ENCODE assay signal across 8 cellular contexts in genomic region chr19:47274891-47275865, GRCh38. TPM values are rescaled to one million over a fixed set of nuclear protein-coding genes. Genes with fewer than 3 reads are reported as not detected.
A peak's percentile ranks its signal among the peaks of the same experiment; 100 is the strongest.
DNase-seq lines count a peak whose midpoint lies in the region; ATAC-seq and TF ChIP-seq lines count a peak whose summit lies in the region.

No MANE protein-coding gene starts in this region.

- WGBS in esophagus muscularis mucosa: 8% methylated on average over 33 of the region's 83 CpGs

- H2AFZ ChIP-seq in neuron (ENCODE audit: low read depth, low read length): no peak overlapping the region

- no peak for TF ChIP-seq EP300 in esophagus muscularis mucosa (IDR thresholded peaks at IDR 0.05)

- H3K27ac ChIP-seq in SK-N-MC: no peak overlapping the region
- H3K27ac ChIP-seq in esophagus muscularis mucosa (replicated peaks in 1 of 4): peak overlapping the region; percentile 88 to 99 (median 98)

- peaks cover 5% of the 10 kb centered on the region for H3K27me3 Mint-ChIP-seq in HFFc6 (ENCODE audit: insufficient read depth)

- DNase-seq in ELR (ENCODE audit: low read depth) (peak; percentile 22), HFFc6 (no peak), SK-N-MC (ENCODE audit: low read depth, low spot score) (no peak), esophagus muscularis mucosa (ENCODE audit: extremely low spot score) (no peak), NCI-H1694 (lab: John Stamatoyannopoulos, UW) (no peak), OCI-M2 (lab: John Stamatoyannopoulos, UW; ENCODE audit: unreplicated experiment) (no peak)

- H3K36me3 ChIP-seq in SK-N-MC (ENCODE audit: insufficient read depth, low read length): no peaks in the 10 kb centered on the region; the same call in 1 of the 2 replicates
- H3K36me3 ChIP-seq in esophagus muscularis mucosa: peaks cover 10 to 20% (median 20%) of the 10 kb centered on the region in 4 donors
- H3K36me3 ChIP-seq in neuron (ENCODE audit: insufficient read depth, low read length): peaks cover 11% of the 10 kb centered on the region

- H3K4me1 ChIP-seq in esophagus muscularis mucosa (peaks cover 34 to 54% (median 48%) of the 10 kb centered on the region in 4 donors), neuron (ENCODE audit: insufficient read depth, low read length) (peaks cover 28% of the 10 kb centered on the region)

- H3K27me3 ChIP-seq in esophagus muscularis mucosa (no peaks in the 10 kb centered on the region), neuron (ENCODE audit: insufficient read depth, low read length) (no peaks in the 10 kb centered on the region)

- H3K27ac Mint-ChIP-seq in HFFc6: peak overlapping the region; percentile 74

- H3K9me3 ChIP-seq in SK-N-MC (ENCODE audit: low read depth, low read length): no peaks in the 10 kb centered on the region
- no peaks in the 10 kb centered on the region for H3K9me3 ChIP-seq in esophagus muscularis mucosa
- no peaks in the 10 kb centered on the region for H3K9me3 ChIP-seq in neuron (ENCODE audit: low read length)

- H3K4me1 Mint-ChIP-seq in HFFc6 (ENCODE audit: low read depth): peaks cover 42% of the 10 kb centered on the region

- no peak for TF ChIP-seq POLR2A in esophagus muscularis mucosa (IDR thresholded peaks at IDR 0.05; ENCODE audit: low read depth)

- intact Hi-C loops in esophagus muscularis mucosa (cut with DNase I): no loop called here

- H3K4me3 ChIP-seq in SK-N-MC (peak overlapping the region; percentile 76), esophagus muscularis mucosa (peak overlapping the region; percentile 69 to 88 (median 80)), neuron (ENCODE audit: low read length) (peak overlapping the region; percentile 60)

- H3K36me3 Mint-ChIP-seq in HFFc6 (ENCODE audit: low read depth): peaks cover 20% of the 10 kb centered on the region

- TF ChIP-seq CTCF in HFFc6 (IDR thresholded peaks at IDR 0.05): 0 out of 2 replicates have a peak, but pooled peaks have one; percentile 10
- no peak for TF ChIP-seq CTCF in esophagus muscularis mucosa (IDR thresholded peaks at IDR 0.05)

- no peak for ATAC-seq in HG02798 (IDR thresholded peaks at IDR 0.05; ENCODE audit: poor library complexity, unreplicated experiment)

- no peaks in the 10 kb centered on the region for H3K9me3 Mint-ChIP-seq in HFFc6

- peak overlapping the region; percentile 45 for H3K9ac ChIP-seq in SK-N-MC (ENCODE audit: insufficient read length)

- H3K4me3 Mint-ChIP-seq in HFFc6: peak overlapping the region; percentile 83

RNA-seq across cellular contexts. Expression of gene INAFM1, which starts 0.5 kb away (rescaled TPM):
- total RNA-seq in HFFc6 (2021; fragmentation: NEBNext Ultra II Directional; extraction: Animal tissue kit (Norgen Biotek cat#: 25700)): 10 to 100 TPM; 12.0 to 16.2 (median 14.0) TPM
- total RNA-seq in esophagus muscularis mucosa: 10 to 100 TPM; 12.5 to 17.4 (median 16.9) TPM

RNA-seq across cellular contexts. Expression of gene CCDC9, which starts 18.9 kb away (rescaled TPM):
- 10 to 100 TPM; 20.6 to 30.6 (median 23.8) TPM for total RNA-seq in HFFc6 (2021; fragmentation: NEBNext Ultra II Directional; extraction: Animal tissue kit (Norgen Biotek cat#: 25700))
- total RNA-seq in esophagus muscularis mucosa: 10 to 100 TPM; 22.4 to 30.6 (median 25.5) TPM

RNA-seq across cellular contexts. Expression of gene C5AR1, which starts 34.5 kb away (rescaled TPM):
- under 1 TPM; 0.24 to 0.95 (median 0.35) TPM for total RNA-seq in HFFc6 (2021; fragmentation: NEBNext Ultra II Directional; extraction: Animal tissue kit (Norgen Biotek cat#: 25700))
- 10 to 100 TPM in 1 of 4 donors, 1 to 10 TPM in 3; 5.0 to 32.6 (median 7.0) TPM for total RNA-seq in esophagus muscularis mucosa

RNA-seq across cellular contexts. Expression of gene BBC3, which starts 44.2 kb away (rescaled TPM):
- total RNA-seq in HFFc6 (2021; fragmentation: NEBNext Ultra II Directional; extraction: Animal tissue kit (Norgen Biotek cat#: 25700)): 10 to 100 TPM in 2 of 6 experiments, 1 to 10 TPM in 4; 8.6 to 10.9 (median 9.6) TPM
- total RNA-seq in esophagus muscularis mucosa: 10 to 100 TPM in 2 of 4 donors, 1 to 10 TPM in 2; 5.0 to 21.3 (median 11.5) TPM

RNA-seq across cellular contexts. Expression of gene C5AR2, which starts 56.8 kb away (rescaled TPM):
- under 1 TPM in 4 of 6 experiments, not detected in 2; 0.03 to 0.14 (median 0.05) TPM for total RNA-seq in HFFc6 (2021; fragmentation: NEBNext Ultra II Directional; extraction: Animal tissue kit (Norgen Biotek cat#: 25700))
- 1 to 10 TPM in 1 of 4 donors, under 1 TPM in 3; 0.42 to 4.6 (median 0.72) TPM for total RNA-seq in esophagus muscularis mucosa
